Comparison of ENCODE assay signal across 1 cellular context in the genomic region with DNA sequence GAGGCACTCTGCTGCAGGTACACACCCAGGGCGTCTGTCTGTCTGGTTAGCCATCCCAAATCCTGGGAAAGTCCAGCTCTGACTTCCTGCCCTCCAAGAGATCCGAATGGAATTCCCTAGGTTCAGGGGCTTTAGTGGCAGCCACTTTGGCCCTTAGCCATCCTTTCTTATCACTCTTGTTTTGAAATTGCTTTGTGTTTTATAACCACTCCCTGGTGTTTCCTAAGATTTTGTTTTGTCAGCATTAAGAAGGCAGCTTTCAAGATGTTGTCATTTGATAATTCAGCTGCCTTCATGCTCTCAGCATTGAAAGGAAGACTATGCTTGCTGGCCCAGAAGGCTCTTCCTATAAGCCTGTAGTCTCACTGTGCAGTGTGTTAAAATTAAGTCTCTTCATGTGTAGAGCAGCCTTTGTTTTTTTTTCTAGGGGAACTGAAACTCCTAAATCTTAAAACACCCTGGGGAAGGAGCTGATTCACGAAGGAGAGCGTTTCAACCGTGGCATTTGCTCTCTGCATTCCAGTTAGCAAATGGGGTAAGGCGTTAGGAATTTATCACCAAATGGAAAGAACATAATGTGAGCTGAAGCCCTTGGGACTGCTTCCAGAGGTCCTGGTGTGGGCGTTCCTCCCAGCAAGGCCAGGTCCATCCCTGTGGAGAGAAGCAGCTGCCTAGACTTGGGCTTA.
A peak's percentile ranks its signal among the peaks of the same experiment; 100 is the strongest.
TF ChIP-seq lines count a peak whose summit lies in the region.

No MANE protein-coding gene starts in this region.

TF ChIP-seq in K562, 482 proteins besides CTCF, POLR2A, EP300 and RAD21:
- TF ChIP-seq GTF2F1 (IDR thresholded peaks at IDR 0.05; ENCODE audit: low read depth, low read length) (no peak), ZNF175 (CRISPR knock-in tag; IDR thresholded peaks at IDR 0.05; ENCODE audit: low read depth) (no peak), RBM25 (IDR thresholded peaks at IDR 0.05; ENCODE audit: low read depth, low read length, severe bottlenecking) (no peak), MAFG (tag; conservative IDR thresholded peaks at IDR 0.05) (peak; percentile 96), MAFK (IDR thresholded peaks at IDR 0.05; ENCODE audit: low read length) (peak; percentile 69; the same call in 1 of the 2 replicates), ZNF212 (CRISPR knock-in tag; IDR thresholded peaks at IDR 0.05) (no peak), FOXA3 (CRISPR knock-in tag; conservative IDR thresholded peaks at IDR 0.05 in 1 of 2, IDR thresholded peaks at IDR 0.05 in 1 of 2) (no peak), HNRNPH1 (optimal IDR thresholded peaks at IDR 0.05; ENCODE audit: low read depth, low read length) (no peak), C11orf30 (IDR thresholded peaks at IDR 0.05; ENCODE audit: low read depth) (peak; percentile 91), JUN (IDR thresholded peaks at IDR 0.05; ENCODE audit: borderline replicate concordance, low read depth, low read length) (no peak), JUN (CRISPR knock-in tag; IDR thresholded peaks at IDR 0.05; ENCODE audit: borderline replicate concordance) (no peak), MAFF (IDR thresholded peaks at IDR 0.05; ENCODE audit: low read length) (peak; percentile 84), ZNF316 (IDR thresholded peaks at IDR 0.05) (peak; percentile 95), ZNF445 (CRISPR knock-in tag; IDR thresholded peaks at IDR 0.05; ENCODE audit: low read depth) (no peak), SOX6 (IDR thresholded peaks at IDR 0.05) (peak; percentile 43), SMAD2 (IDR thresholded peaks at IDR 0.05; ENCODE audit: low read depth, low read length) (no peak), MYNN (IDR thresholded peaks at IDR 0.05) (0 out of 2 replicates have a peak, but pooled peaks have one; percentile 15), MYNN (CRISPR knock-in tag; IDR thresholded peaks at IDR 0.05) (no peak)
- TF ChIP-seq, protein P1, sequence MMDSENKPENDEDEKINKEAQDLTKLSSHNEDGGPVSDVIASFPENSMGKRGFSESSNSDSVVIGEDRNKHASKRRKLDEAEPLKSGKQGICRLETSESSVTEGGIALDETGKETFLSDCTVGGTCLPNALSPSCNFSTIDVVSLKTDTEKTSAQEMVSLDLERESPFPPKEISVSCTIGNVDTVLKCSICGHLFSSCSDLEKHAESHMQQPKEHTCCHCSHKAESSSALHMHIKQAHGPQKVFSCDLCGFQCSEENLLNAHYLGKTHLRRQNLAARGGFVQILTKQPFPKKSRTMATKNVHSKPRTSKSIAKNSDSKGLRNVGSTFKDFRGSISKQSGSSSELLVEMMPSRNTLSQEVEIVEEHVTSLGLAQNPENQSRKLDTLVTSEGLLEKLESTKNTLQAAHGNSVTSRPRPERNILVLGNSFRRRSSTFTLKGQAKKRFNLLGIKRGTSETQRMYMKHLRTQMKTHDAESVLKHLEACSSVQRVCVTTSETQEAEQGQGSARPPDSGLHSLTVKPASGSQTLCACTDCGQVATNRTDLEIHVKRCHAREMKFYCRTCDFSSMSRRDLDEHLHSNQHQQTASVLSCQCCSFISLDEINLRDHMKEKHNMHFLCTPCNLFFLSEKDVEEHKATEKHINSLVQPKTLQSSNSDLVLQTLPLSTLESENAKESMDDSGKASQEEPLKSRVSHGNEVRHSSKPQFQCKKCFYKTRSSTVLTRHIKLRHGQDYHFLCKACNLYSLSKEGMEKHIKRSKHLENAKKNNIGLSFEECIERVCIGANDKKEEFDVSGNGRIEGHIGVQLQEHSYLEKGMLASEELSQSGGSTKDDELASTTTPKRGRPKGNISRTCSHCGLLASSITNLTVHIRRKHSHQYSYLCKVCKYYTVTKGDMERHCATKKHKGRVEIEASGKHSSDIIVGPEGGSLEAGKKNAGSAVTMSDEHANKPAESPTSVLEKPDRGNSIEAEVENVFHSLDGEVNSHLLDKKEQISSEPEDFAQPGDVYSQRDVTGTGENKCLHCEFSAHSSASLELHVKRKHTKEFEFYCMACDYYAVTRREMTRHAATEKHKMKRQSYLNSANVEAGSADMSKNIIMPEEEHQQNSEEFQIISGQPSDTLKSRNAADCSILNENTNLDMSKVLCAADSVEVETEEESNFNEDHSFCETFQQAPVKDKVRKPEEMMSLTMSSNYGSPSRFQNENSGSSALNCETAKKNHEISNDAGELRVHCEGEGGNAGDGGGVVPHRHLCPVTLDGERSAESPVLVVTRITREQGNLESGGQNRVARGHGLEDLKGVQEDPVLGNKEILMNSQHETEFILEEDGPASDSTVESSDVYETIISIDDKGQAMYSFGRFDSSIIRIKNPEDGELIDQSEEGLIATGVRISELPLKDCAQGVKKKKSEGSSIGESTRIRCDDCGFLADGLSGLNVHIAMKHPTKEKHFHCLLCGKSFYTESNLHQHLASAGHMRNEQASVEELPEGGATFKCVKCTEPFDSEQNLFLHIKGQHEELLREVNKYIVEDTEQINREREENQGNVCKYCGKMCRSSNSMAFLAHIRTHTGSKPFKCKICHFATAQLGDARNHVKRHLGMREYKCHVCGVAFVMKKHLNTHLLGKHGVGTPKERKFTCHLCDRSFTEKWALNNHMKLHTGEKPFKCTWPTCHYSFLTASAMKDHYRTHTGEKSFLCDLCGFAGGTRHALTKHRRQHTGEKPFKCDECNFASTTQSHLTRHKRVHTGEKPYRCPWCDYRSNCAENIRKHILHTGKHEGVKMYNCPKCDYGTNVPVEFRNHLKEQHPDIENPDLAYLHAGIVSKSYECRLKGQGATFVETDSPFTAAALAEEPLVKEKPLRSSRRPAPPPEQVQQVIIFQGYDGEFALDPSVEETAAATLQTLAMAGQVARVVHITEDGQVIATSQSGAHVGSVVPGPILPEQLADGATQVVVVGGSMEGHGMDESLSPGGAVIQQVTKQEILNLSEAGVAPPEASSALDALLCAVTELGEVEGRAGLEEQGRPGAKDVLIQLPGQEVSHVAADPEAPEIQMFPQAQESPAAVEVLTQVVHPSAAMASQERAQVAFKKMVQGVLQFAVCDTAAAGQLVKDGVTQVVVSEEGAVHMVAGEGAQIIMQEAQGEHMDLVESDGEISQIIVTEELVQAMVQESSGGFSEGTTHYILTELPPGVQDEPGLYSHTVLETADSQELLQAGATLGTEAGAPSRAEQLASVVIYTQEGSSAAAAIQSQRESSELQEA (IDR thresholded peaks at IDR 0.05; ENCODE audit: low read depth), result no peak
- TF ChIP-seq, protein P2, sequence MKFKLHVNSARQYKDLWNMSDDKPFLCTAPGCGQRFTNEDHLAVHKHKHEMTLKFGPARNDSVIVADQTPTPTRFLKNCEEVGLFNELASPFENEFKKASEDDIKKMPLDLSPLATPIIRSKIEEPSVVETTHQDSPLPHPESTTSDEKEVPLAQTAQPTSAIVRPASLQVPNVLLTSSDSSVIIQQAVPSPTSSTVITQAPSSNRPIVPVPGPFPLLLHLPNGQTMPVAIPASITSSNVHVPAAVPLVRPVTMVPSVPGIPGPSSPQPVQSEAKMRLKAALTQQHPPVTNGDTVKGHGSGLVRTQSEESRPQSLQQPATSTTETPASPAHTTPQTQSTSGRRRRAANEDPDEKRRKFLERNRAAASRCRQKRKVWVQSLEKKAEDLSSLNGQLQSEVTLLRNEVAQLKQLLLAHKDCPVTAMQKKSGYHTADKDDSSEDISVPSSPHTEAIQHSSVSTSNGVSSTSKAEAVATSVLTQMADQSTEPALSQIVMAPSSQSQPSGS (CRISPR knock-in tag; IDR thresholded peaks at IDR 0.05), result no peak
- TF ChIP-seq, protein P3, sequence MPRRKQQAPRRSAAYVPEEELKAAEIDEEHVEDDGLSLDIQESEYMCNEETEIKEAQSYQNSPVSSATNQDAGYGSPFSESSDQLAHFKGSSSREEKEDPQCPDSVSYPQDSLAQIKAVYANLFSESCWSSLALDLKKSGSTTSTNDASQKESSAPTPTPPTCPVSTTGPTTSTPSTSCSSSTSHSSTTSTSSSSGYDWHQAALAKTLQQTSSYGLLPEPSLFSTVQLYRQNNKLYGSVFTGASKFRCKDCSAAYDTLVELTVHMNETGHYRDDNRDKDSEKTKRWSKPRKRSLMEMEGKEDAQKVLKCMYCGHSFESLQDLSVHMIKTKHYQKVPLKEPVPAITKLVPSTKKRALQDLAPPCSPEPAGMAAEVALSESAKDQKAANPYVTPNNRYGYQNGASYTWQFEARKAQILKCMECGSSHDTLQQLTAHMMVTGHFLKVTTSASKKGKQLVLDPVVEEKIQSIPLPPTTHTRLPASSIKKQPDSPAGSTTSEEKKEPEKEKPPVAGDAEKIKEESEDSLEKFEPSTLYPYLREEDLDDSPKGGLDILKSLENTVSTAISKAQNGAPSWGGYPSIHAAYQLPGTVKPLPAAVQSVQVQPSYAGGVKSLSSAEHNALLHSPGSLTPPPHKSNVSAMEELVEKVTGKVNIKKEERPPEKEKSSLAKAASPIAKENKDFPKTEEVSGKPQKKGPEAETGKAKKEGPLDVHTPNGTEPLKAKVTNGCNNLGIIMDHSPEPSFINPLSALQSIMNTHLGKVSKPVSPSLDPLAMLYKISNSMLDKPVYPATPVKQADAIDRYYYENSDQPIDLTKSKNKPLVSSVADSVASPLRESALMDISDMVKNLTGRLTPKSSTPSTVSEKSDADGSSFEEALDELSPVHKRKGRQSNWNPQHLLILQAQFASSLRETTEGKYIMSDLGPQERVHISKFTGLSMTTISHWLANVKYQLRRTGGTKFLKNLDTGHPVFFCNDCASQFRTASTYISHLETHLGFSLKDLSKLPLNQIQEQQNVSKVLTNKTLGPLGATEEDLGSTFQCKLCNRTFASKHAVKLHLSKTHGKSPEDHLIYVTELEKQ (CRISPR knock-in tag; IDR thresholded peaks at IDR 0.05), result no peak
